In genomic region chr16:27367463-27368357, GRCh38 we compare ENCODE assay signal across 2 cellular contexts.
TF ChIP-seq lines count a peak whose summit lies in the region.

No MANE protein-coding gene starts in this region.

TF ChIP-seq in HEK293, 187 proteins besides CTCF, POLR2A, EP300 and RAD21:
- TF ChIP-seq ZNF571 (tag by site-specific recombination; IDR thresholded peaks at IDR 0.05) (no peak), ZNF221 (tag by site-specific recombination; IDR thresholded peaks at IDR 0.05; ENCODE audit: borderline replicate concordance) (no peak), ZNF2 (tag by site-specific recombination; IDR thresholded peaks at IDR 0.05) (0 out of 2 replicates have a peak, but pooled peaks have one; percentile 15), ZNF354C (tag by site-specific recombination; IDR thresholded peaks at IDR 0.05; ENCODE audit: borderline replicate concordance, low read depth) (no peak), ZNF155 (tag by site-specific recombination; IDR thresholded peaks at IDR 0.05) (no peak), ZNF600 (tag by site-specific recombination; IDR thresholded peaks at IDR 0.05) (no peak), SCRT2 (tag by site-specific recombination; IDR thresholded peaks at IDR 0.05) (peak; percentile 59), ZNF677 (tag by site-specific recombination; IDR thresholded peaks at IDR 0.05) (no peak), FEZF1 (tag by site-specific recombination; IDR thresholded peaks at IDR 0.05) (no peak), ZNF654 (tag by site-specific recombination; IDR thresholded peaks at IDR 0.05; ENCODE audit: low read depth) (peak; percentile 82), EGR2 (tag by site-specific recombination; IDR thresholded peaks at IDR 0.05; ENCODE audit: low read depth) (0 out of 2 replicates have a peak, but pooled peaks have one; percentile 37), ZNF623 (tag by site-specific recombination; IDR thresholded peaks at IDR 0.05) (no peak), ZNF544 (tag by site-specific recombination; IDR thresholded peaks at IDR 0.05) (no peak), ZNF501 (tag by site-specific recombination; IDR thresholded peaks at IDR 0.05) (no peak), MZF1 (tag by site-specific recombination; IDR thresholded peaks at IDR 0.05; ENCODE audit: borderline replicate concordance) (no peak), ZNF433 (tag by site-specific recombination; IDR thresholded peaks at IDR 0.05; ENCODE audit: low read depth) (no peak), KLF9 (tag by site-specific recombination; IDR thresholded peaks at IDR 0.05; ENCODE audit: low read depth) (peak; percentile 67), ZBTB44 (tag by site-specific recombination; IDR thresholded peaks at IDR 0.05) (no peak), KLF1 (tag by site-specific recombination; IDR thresholded peaks at IDR 0.05) (0 out of 2 replicates have a peak, but pooled peaks have one; percentile 67), ZNF324 (tag by site-specific recombination; IDR thresholded peaks at IDR 0.05) (no peak), ZSCAN30 (tag by site-specific recombination; IDR thresholded peaks at IDR 0.05) (no peak), ZNF707 (tag by site-specific recombination; IDR thresholded peaks at IDR 0.05) (no peak), SCRT1 (tag by site-specific recombination; IDR thresholded peaks at IDR 0.05; ENCODE audit: borderline replicate concordance) (peak; percentile 59; the same call in 1 of the 2 replicates), ZNF426 (tag by site-specific recombination; IDR thresholded peaks at IDR 0.05) (no peak), ZNF18 (tag by site-specific recombination; IDR thresholded peaks at IDR 0.05) (no peak), PRDM1 (tag by site-specific recombination; IDR thresholded peaks at IDR 0.05) (no peak), ZNF768 (tag by site-specific recombination; IDR thresholded peaks at IDR 0.05) (peak; percentile 71), ZNF211 (tag by site-specific recombination; IDR thresholded peaks at IDR 0.05; ENCODE audit: low read depth) (no peak), KLF16 (tag by site-specific recombination; IDR thresholded peaks at IDR 0.05) (0 out of 2 replicates have a peak, but pooled peaks have one; percentile 27), ZNF121 (tag by site-specific recombination; IDR thresholded peaks at IDR 0.05) (no peak), SALL2 (tag by site-specific recombination; IDR thresholded peaks at IDR 0.05; ENCODE audit: borderline replicate concordance) (no peak), ZXDB (tag by site-specific recombination; IDR thresholded peaks at IDR 0.05) (0 out of 2 replicates have a peak, but pooled peaks have one; percentile 14)

TF ChIP-seq in K562, 482 proteins besides CTCF, POLR2A, EP300 and RAD21 (continues in another document):
- TF ChIP-seq RAD51 (IDR thresholded peaks at IDR 0.05; ENCODE audit: borderline replicate concordance, low read depth) (no peak), ZBTB34 (CRISPR knock-in tag; IDR thresholded peaks at IDR 0.05) (no peak), BHLHE40 (IDR thresholded peaks at IDR 0.05; ENCODE audit: low read length) (peak; percentile 18; the same call in 1 of the 2 replicates), ARID4B (CRISPR knock-in tag; IDR thresholded peaks at IDR 0.05) (no peak), MIER1 (IDR thresholded peaks at IDR 0.05; ENCODE audit: low read depth) (no peak), ZNF589 (CRISPR knock-in tag; IDR thresholded peaks at IDR 0.05; ENCODE audit: low read depth) (no peak), NKRF (IDR thresholded peaks at IDR 0.05; ENCODE audit: borderline replicate concordance) (no peak), GATAD2A (IDR thresholded peaks at IDR 0.05) (no peak), MTA2 (IDR thresholded peaks at IDR 0.05; ENCODE audit: low read depth) (no peak), HDAC6 (IDR thresholded peaks at IDR 0.05; ENCODE audit: low read depth, low read length) (no peak), SRF (CRISPR knock-in tag; IDR thresholded peaks at IDR 0.05) (no peak), ZNF586 (CRISPR knock-in tag; conservative IDR thresholded peaks at IDR 0.05) (no peak), PHF8 (IDR thresholded peaks at IDR 0.05; ENCODE audit: borderline replicate concordance, low read length) (no peak), GTF2A2 (tag; IDR thresholded peaks at IDR 0.05) (no peak), CXXC5 (CRISPR knock-in tag; IDR thresholded peaks at IDR 0.05) (peak; percentile 57), TEAD1 (CRISPR knock-in tag; IDR thresholded peaks at IDR 0.05) (no peak), BCOR (IDR thresholded peaks at IDR 0.05) (peak; percentile 94), PKNOX1 (IDR thresholded peaks at IDR 0.05) (peak; percentile 57; the same call in 1 of the 2 replicates), SMAD2 (IDR thresholded peaks at IDR 0.05; ENCODE audit: low read depth, low read length) (no peak), ZNF3 (CRISPR knock-in tag; IDR thresholded peaks at IDR 0.05) (no peak), ADNP (tag; IDR thresholded peaks at IDR 0.05) (peak; percentile 57; the same call in 1 of the 2 replicates), ERF (CRISPR knock-in tag; IDR thresholded peaks at IDR 0.05) (no peak), ARHGAP35 (IDR thresholded peaks at IDR 0.05; ENCODE audit: partially characterized antibody) (no peak), GTF3C2 (IDR thresholded peaks at IDR 0.05; ENCODE audit: borderline replicate concordance, extremely low read depth, insufficient read length) (no peak), CREB3 (tag; conservative IDR thresholded peaks at IDR 0.05; ENCODE audit: low read depth) (no peak), TEAD2 (tag; IDR thresholded peaks at IDR 0.05) (no peak), HCFC1 (IDR thresholded peaks at IDR 0.05; ENCODE audit: low read depth, low read length) (no peak), ZBTB9 (CRISPR knock-in tag; IDR thresholded peaks at IDR 0.05) (0 out of 2 replicates have a peak, but pooled peaks have one; percentile 36), ZNF253 (CRISPR knock-in tag; conservative IDR thresholded peaks at IDR 0.05) (no peak), PRPF4 (IDR thresholded peaks at IDR 0.05; ENCODE audit: insufficient read depth, low read depth, low read length, poor library complexity, severe bottlenecking) (no peak), TEAD4 (IDR thresholded peaks at IDR 0.05; ENCODE audit: low read length) (peak; percentile 49; the same call in 1 of the 2 replicates), TEAD4 (CRISPR knock-in tag; IDR thresholded peaks at IDR 0.05; ENCODE audit: borderline replicate concordance) (no peak), ZFP36 (IDR thresholded peaks at IDR 0.05; ENCODE audit: low read depth, low read length, partially characterized antibody) (peak; percentile 87), ZBTB26 (CRISPR knock-in tag; IDR thresholded peaks at IDR 0.05) (no peak)
